ENCODE assay signal across 9 cellular contexts in the genomic region with DNA sequence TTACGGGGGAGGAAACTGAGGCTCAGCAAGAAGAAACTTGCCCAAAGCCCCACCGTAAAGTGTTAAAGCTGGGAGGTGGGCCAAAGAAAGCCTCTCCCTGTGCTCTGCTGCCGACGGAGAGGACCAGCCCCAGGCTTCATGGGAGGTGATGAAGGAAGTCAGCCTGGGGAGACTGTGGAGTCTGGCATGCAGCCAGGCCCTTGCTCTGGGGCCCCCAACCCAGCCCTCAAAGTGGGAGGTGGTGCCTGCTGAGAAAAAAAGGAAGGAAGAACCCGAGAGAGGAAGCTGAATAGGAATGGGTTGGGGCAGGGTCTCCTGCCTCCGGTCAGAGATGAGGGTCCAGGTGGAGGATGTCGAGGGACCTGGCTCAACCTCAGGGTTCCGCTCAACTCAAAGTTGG. TPM values are rescaled to one million over a fixed set of nuclear protein-coding genes. Genes with fewer than 3 reads are reported as not detected.
DNase-seq lines count a peak whose midpoint lies in the region; ATAC-seq, FAIRE-seq and TF ChIP-seq lines count a peak whose summit lies in the region.
"Had no signal": no experiment of that assay in that cellular context is flagged by ENCODE, and none has a peak within 500 bp of the region (broad histone marks: within the 10 kb centered on the region; RNA-seq: fewer than 3 reads in every experiment).

No MANE protein-coding gene starts in this region.

- CTCF ChIA-PET in activated naive CD4-positive, alpha-beta T cell treated with anti-CD3 and anti-CD28 coated beads for 36 hours (lab: Charles Lee), result interaction anchor here (0.6 to 1.0 kb wide), 3 partner anchors 10 to 836 kb away, joined by 3 to 7 read pairs (median 4); a partner anchor contains a TSS

- no peak for FAIRE-seq in H54 (lab: Jason Lieb, UNC)

- peaks cover 53% of the 10 kb centered on the region for H3K4me1 ChIP-seq in upper lobe of right lung

- H3K4me1 Mint-ChIP-seq in activated naive CD4-positive, alpha-beta T cell treated with anti-CD3 and anti-CD28 coated beads for 36 hours (ENCODE audit: low read depth), result peaks cover 57% of the 10 kb centered on the region
- peaks cover 46% of the 10 kb centered on the region for H3K4me1 Mint-ChIP-seq in activated naive CD8-positive, alpha-beta T cell treated with anti-CD3 and anti-CD28 coated beads, Interleukin-2, amount 10 ng/mL, durations not matched to agents 7 days and 5 days
- H3K4me1 Mint-ChIP-seq in memory B cell, result peaks cover 50% of the 10 kb centered on the region

- no peaks in the 10 kb centered on the region for H3K9me3 Mint-ChIP-seq in activated naive CD4-positive, alpha-beta T cell treated with anti-CD3 and anti-CD28 coated beads for 36 hours
- H3K9me3 Mint-ChIP-seq in activated naive CD8-positive, alpha-beta T cell treated with anti-CD3 and anti-CD28 coated beads, Interleukin-2, amount 10 ng/mL, durations not matched to agents 7 days and 5 days, result no peaks in the 10 kb centered on the region
- no peaks in the 10 kb centered on the region for H3K9me3 Mint-ChIP-seq in memory B cell

- peak overlapping the region; percentile 98 for H3K27ac ChIP-seq in upper lobe of right lung

- H3K36me3 ChIP-seq in upper lobe of right lung, result peaks cover 34% of the 10 kb centered on the region

- H3K4me3 ChIP-seq in upper lobe of right lung, result peak overlapping the region; percentile 98

- H3K27me3 ChIP-seq in upper lobe of right lung, result no peaks in the 10 kb centered on the region
- H3K27me3 ChIP-seq: foreskin keratinocyte had no signal

- peaks cover 25% of the 10 kb centered on the region for H3K36me3 Mint-ChIP-seq in activated naive CD4-positive, alpha-beta T cell treated with anti-CD3 and anti-CD28 coated beads for 36 hours (ENCODE audit: low read depth)
- H3K36me3 Mint-ChIP-seq in activated naive CD8-positive, alpha-beta T cell treated with anti-CD3 and anti-CD28 coated beads, Interleukin-2, amount 10 ng/mL, durations not matched to agents 7 days and 5 days, result peaks cover 23% of the 10 kb centered on the region
- H3K36me3 Mint-ChIP-seq in memory B cell, result peaks cover 19% of the 10 kb centered on the region

- H3K9me3 ChIP-seq in upper lobe of right lung, result no peaks in the 10 kb centered on the region

- POLR2A ChIA-PET in activated naive CD8-positive, alpha-beta T cell treated with anti-CD3 and anti-CD28 coated beads, Interleukin-2, amount 10 ng/mL, durations not matched to agents 7 days and 5 days (lab: Charles Lee), result interaction anchor here (0.6 to 8.0 kb wide), 5 partner anchors 9 to 144 kb away, joined by 3 to 167 read pairs (median 5); a partner anchor contains a TSS

- peak overlapping the region; percentile 93 for H3K27ac Mint-ChIP-seq in activated naive CD4-positive, alpha-beta T cell treated with anti-CD3 and anti-CD28 coated beads for 36 hours
- H3K27ac Mint-ChIP-seq in activated naive CD8-positive, alpha-beta T cell treated with anti-CD3 and anti-CD28 coated beads, Interleukin-2, amount 10 ng/mL, durations not matched to agents 7 days and 5 days, result peak overlapping the region; percentile 99
- H3K27ac Mint-ChIP-seq in memory B cell, result peak overlapping the region; percentile 97

- peak; percentile 34 for DNase-seq in activated naive CD4-positive, alpha-beta T cell treated with anti-CD3 and anti-CD28 coated beads for 36 hours
- DNase-seq in activated naive CD4-positive, alpha-beta T cell (lab: John Stamatoyannopoulos, UW), result no peak
- DNase-seq in activated naive CD8-positive, alpha-beta T cell treated with anti-CD3 and anti-CD28 coated beads, Interleukin-2, amount 10 ng/mL, durations not matched to agents 7 days and 5 days, result no peak
- no peak for DNase-seq in memory B cell (ENCODE audit: low spot score in 2 of 2)
- no peak for DNase-seq in upper lobe of right lung
- DNase-seq in ecto neural progenitor cell (ENCODE audit: low spot score), result no peak
- DNase-seq in H54 (ENCODE audit: insufficient read length, low spot score), result no peak
- no peak for DNase-seq in GM19240 (ENCODE audit: insufficient read length, low spot score)
- DNase-seq: foreskin keratinocyte had no signal

- TF ChIP-seq CTCF in upper lobe of right lung (IDR thresholded peaks at IDR 0.05), result no peak

- intact Hi-C loops in activated naive CD4-positive, alpha-beta T cell treated with anti-CD3 and anti-CD28 coated beads for 36 hours (cut with micrococcal nuclease), result no loop called here
- intact Hi-C loops in upper lobe of right lung (cut with DNase I), result no loop called here

- H3K4me3 Mint-ChIP-seq in activated naive CD4-positive, alpha-beta T cell treated with anti-CD3 and anti-CD28 coated beads for 36 hours, result peak overlapping the region; percentile 87
- H3K4me3 Mint-ChIP-seq in activated naive CD8-positive, alpha-beta T cell treated with anti-CD3 and anti-CD28 coated beads, Interleukin-2, amount 10 ng/mL, durations not matched to agents 7 days and 5 days, result peak overlapping the region; percentile 100
- H3K4me3 Mint-ChIP-seq in memory B cell, result peak overlapping the region; percentile 97

- TF ChIP-seq POLR2A in H54 (IDR thresholded peaks at IDR 0.05; ENCODE audit: low read depth, low read length), result no peak

- no peak for ATAC-seq in activated naive CD8-positive, alpha-beta T cell treated with anti-CD3 and anti-CD28 coated beads, Interleukin-2, amount 10 ng/mL, durations not matched to agents 7 days and 5 days (ENCODE audit: low read depth)
- ATAC-seq in memory B cell (ENCODE audit: low read depth) (no peak), upper lobe of right lung (no peak)
- ATAC-seq: foreskin keratinocyte had no signal

- H3K27me3 Mint-ChIP-seq in activated naive CD4-positive, alpha-beta T cell treated with anti-CD3 and anti-CD28 coated beads for 36 hours (ENCODE audit: low read depth), result no peaks in the 10 kb centered on the region
- no peaks in the 10 kb centered on the region for H3K27me3 Mint-ChIP-seq in activated naive CD8-positive, alpha-beta T cell treated with anti-CD3 and anti-CD28 coated beads, Interleukin-2, amount 10 ng/mL, durations not matched to agents 7 days and 5 days
- no peaks in the 10 kb centered on the region for H3K27me3 Mint-ChIP-seq in memory B cell

RNA-seq across cellular contexts. Expression of a gene that starts 3.8 kb away (rescaled TPM):
- total RNA-seq in activated naive CD4-positive, alpha-beta T cell treated with anti-CD3 and anti-CD28 coated beads for 36 hours, result 10 to 100 TPM; 83.3 to 88.3 TPM
- 100 to 1,000 TPM; 162 to 166 TPM for total RNA-seq in activated naive CD8-positive, alpha-beta T cell treated with anti-CD3 and anti-CD28 coated beads, Interleukin-2, amount 10 ng/mL, durations not matched to agents 7 days and 5 days
- total RNA-seq in upper lobe of right lung, result 48.0 TPM

RNA-seq across cellular contexts. Expression of a gene that starts 15.8 kb away (rescaled TPM):
- total RNA-seq in activated naive CD4-positive, alpha-beta T cell treated with anti-CD3 and anti-CD28 coated beads for 36 hours, result under 1 TPM; 0.19 to 0.35 TPM
- total RNA-seq in activated naive CD8-positive, alpha-beta T cell treated with anti-CD3 and anti-CD28 coated beads, Interleukin-2, amount 10 ng/mL, durations not matched to agents 7 days and 5 days, result 1 to 10 TPM; 2.4 to 3.8 TPM
- 0.35 TPM for total RNA-seq in upper lobe of right lung
